Comparison of ENCODE assay signal across 12 cellular contexts in genomic region chr11:6609502-6610015, GRCh38. TPM values are rescaled to one million over a fixed set of nuclear protein-coding genes. Genes with fewer than 3 reads are reported as not detected.
DNase-seq lines count a peak whose midpoint lies in the region; ATAC-seq and TF ChIP-seq lines count a peak whose summit lies in the region.
"Had no signal": no experiment of that assay in that cellular context is flagged by ENCODE, and none has a peak within 500 bp of the region (broad histone marks: within the 10 kb centered on the region; RNA-seq: fewer than 3 reads in every experiment).

No MANE protein-coding gene starts in this region.

- H3K4me3 ChIP-seq in Caco-2 (ENCODE audit: low read depth, low read length) = no peak overlapping the region
- no peak overlapping the region for H3K4me3 ChIP-seq in RWPE2 (ENCODE audit: severe bottlenecking)
- no peak overlapping the region for H3K4me3 ChIP-seq in endodermal cell (ENCODE audit: low read length)
- H3K4me3 ChIP-seq in suprapubic skin = no peak overlapping the region
- H3K4me3 ChIP-seq: thyroid gland had no signal

- WGBS in endodermal cell (ENCODE audit: insufficient coverage in 1 of 2, insufficient read length in 1 of 2), 2 experiments = 88 to 100% methylated on average over 2 to 8 of the region's 8 CpGs
- WGBS in suprapubic skin = 83% methylated on average over 8 of the region's 8 CpGs

- no peaks in the 10 kb centered on the region for H3K27me3 ChIP-seq in Caco-2 (replicated peaks; ENCODE audit: control insufficient read depth, insufficient read depth, low read length)
- no peaks in the 10 kb centered on the region for H3K27me3 ChIP-seq in RWPE2 (ENCODE audit: insufficient read depth, poor library complexity, severe bottlenecking)
- no peaks in the 10 kb centered on the region for H3K27me3 ChIP-seq in endodermal cell (ENCODE audit: control insufficient read depth, insufficient read depth, low read length, poor library complexity, severe bottlenecking)
- H3K27me3 ChIP-seq in suprapubic skin = no peaks in the 10 kb centered on the region
- H3K27me3 ChIP-seq: thyroid gland had no signal

- H3K4me3 Mint-ChIP-seq in Caco-2 (ENCODE audit: unreplicated experiment) (no peak overlapping the region), endodermal cell (no peak overlapping the region), progenitor cell of endocrine pancreas (ENCODE audit: low read depth) (peak overlapping the region; percentile 52)

- H3K9me3 Mint-ChIP-seq in Caco-2 (ENCODE audit: unreplicated experiment) (no peaks in the 10 kb centered on the region), endodermal cell (no peaks in the 10 kb centered on the region), progenitor cell of endocrine pancreas (ENCODE audit: low read depth) (no peaks in the 10 kb centered on the region)

- TF ChIP-seq POLR2A in suprapubic skin (IDR thresholded peaks at IDR 0.05) = no peak

- POLR2A ChIA-PET in Caco-2 (lab: Charles Lee) = no interaction called here

- H3K27me3 Mint-ChIP-seq in Caco-2 (ENCODE audit: insufficient read depth, unreplicated experiment) = no peaks in the 10 kb centered on the region
- no peaks in the 10 kb centered on the region for H3K27me3 Mint-ChIP-seq in endodermal cell (ENCODE audit: insufficient read depth)
- H3K27me3 Mint-ChIP-seq in progenitor cell of endocrine pancreas = no peaks in the 10 kb centered on the region

- BruUV-seq in Caco-2 (replicated peaks; lab: Mats Ljungman, UMichigan) = no TSS peak

- peak overlapping the region; percentile 11 for H3K27ac Mint-ChIP-seq in Caco-2 (ENCODE audit: unreplicated experiment)
- H3K27ac Mint-ChIP-seq in endodermal cell = peak overlapping the region; percentile 81
- H3K27ac Mint-ChIP-seq in progenitor cell of endocrine pancreas = peak overlapping the region; percentile 92

- no peak overlapping the region for H3K9ac ChIP-seq in endodermal cell (ENCODE audit: extremely low read depth, low read length, poor library complexity, severe bottlenecking)

- H3K36me3 ChIP-seq in Caco-2 (ENCODE audit: control insufficient read depth, insufficient read depth, low read length) = peaks cover 5% of the 10 kb centered on the region; the same call in 1 of the 2 replicates
- peaks cover 61% of the 10 kb centered on the region for H3K36me3 ChIP-seq in RWPE2 (ENCODE audit: low read depth)
- peaks cover 50% of the 10 kb centered on the region for H3K36me3 ChIP-seq in endodermal cell (ENCODE audit: control insufficient read depth, insufficient read depth, low read length)
- peaks cover 31% of the 10 kb centered on the region for H3K36me3 ChIP-seq in suprapubic skin

- CTCF ChIA-PET in Caco-2 (lab: Charles Lee) = interaction anchor here (1.6 kb wide), 1 partner anchor 10 kb away, joined by 3 read pairs; the partner anchor contains the start of gene TPP1

- intact Hi-C loops in Caco-2 (cut with micrococcal nuclease; ENCODE audit: unreplicated experiment) = loop anchor here (10.0 kb wide), 2 partner anchors 215 to 375 kb away; partner anchors contain the start of genes CNGA4, FHIP1B and SMPD1

- no peak for TF ChIP-seq EP300 in suprapubic skin (IDR thresholded peaks at IDR 0.05)

- H3K9me3 ChIP-seq in Caco-2 (no peaks in the 10 kb centered on the region), RWPE2 (ENCODE audit: severe bottlenecking) (no peaks in the 10 kb centered on the region), endodermal cell (ENCODE audit: control insufficient read depth, low read length) (no peaks in the 10 kb centered on the region), suprapubic skin (no peaks in the 10 kb centered on the region)
- H3K9me3 ChIP-seq: thyroid gland had no signal

- H3K4me1 ChIP-seq in Caco-2 (peaks cover 42% of the 10 kb centered on the region), RWPE2 (ENCODE audit: insufficient read depth, poor library complexity, severe bottlenecking) (peaks cover 19% of the 10 kb centered on the region), endodermal cell (ENCODE audit: control insufficient read depth, insufficient read depth, low read length) (peaks cover 5% of the 10 kb centered on the region), suprapubic skin (peaks cover 63% of the 10 kb centered on the region)

- ATAC-seq in RWPE2 (ENCODE audit: low read depth) (no peak), HG02884 (IDR thresholded peaks at IDR 0.05; ENCODE audit: unreplicated experiment) (no peak)

- H3K4me1 Mint-ChIP-seq in Caco-2 (ENCODE audit: low read depth, unreplicated experiment) = peaks cover 17% of the 10 kb centered on the region
- peaks cover 20% of the 10 kb centered on the region for H3K4me1 Mint-ChIP-seq in endodermal cell
- peaks cover 23% of the 10 kb centered on the region for H3K4me1 Mint-ChIP-seq in progenitor cell of endocrine pancreas (ENCODE audit: low read depth)

- H3K36me3 Mint-ChIP-seq in Caco-2 (ENCODE audit: insufficient read depth, unreplicated experiment) = no peaks in the 10 kb centered on the region
- peaks cover 44% of the 10 kb centered on the region for H3K36me3 Mint-ChIP-seq in endodermal cell (ENCODE audit: low read depth)
- H3K36me3 Mint-ChIP-seq in progenitor cell of endocrine pancreas (ENCODE audit: insufficient read depth) = peaks cover 19% of the 10 kb centered on the region

- DNase-seq in Caco-2 (no peak), RWPE2 (ENCODE audit: low spot score) (peak; percentile 26), endodermal cell (peak; percentile 31), progenitor cell of endocrine pancreas (ENCODE audit: low spot score, unreplicated experiment) (no peak), NCI-H1092 (lab: John Stamatoyannopoulos, UW) (no peak), suprapubic skin (ENCODE audit: low spot score in 2 of 2) (no peak), COLO829 (ENCODE audit: low spot score) (no peak)
- DNase-seq: central memory CD4-positive, alpha-beta T cell; occipital lobe; stimulated activated CD4-positive, alpha-beta T cell treated with anti-CD3 and anti-CD28 coated beads, Interleukin-4, amount 100 ng/mL, for 1 hour; thyroid gland had no signal

- H3K27ac ChIP-seq in RWPE2 (ENCODE audit: poor library complexity, severe bottlenecking) (no peak overlapping the region), endodermal cell (ENCODE audit: low read depth, low read length) (no peak overlapping the region), suprapubic skin (no peak overlapping the region)
- H3K27ac ChIP-seq: thyroid gland had no signal

- TF ChIP-seq CTCF in Caco-2 (IDR thresholded peaks at IDR 0.05; ENCODE audit: insufficient read depth in 1 of 2, low read depth in 1 of 2, low read length in 1 of 2, severe bottlenecking in 1 of 2, unreplicated experiment in 1 of 2) (no peak), RWPE2 (IDR thresholded peaks at IDR 0.05; ENCODE audit: poor library complexity, severe bottlenecking) (no peak), endodermal cell (conservative IDR thresholded peaks at IDR 0.05) (no peak), progenitor cell of endocrine pancreas (IDR thresholded peaks at IDR 0.05; ENCODE audit: unreplicated experiment) (no peak), suprapubic skin (IDR thresholded peaks at IDR 0.05) (no peak)

RNA-seq across cellular contexts. Expression of gene TAF10, which starts 2.5 kb away (rescaled TPM):
- total RNA-seq in Caco-2 (2022) = 142 and 143 TPM in 2 replicates
- 100 to 1,000 TPM; 168 to 202 TPM for total RNA-seq in endodermal cell
- polyA plus RNA-seq in endodermal cell (2013, experiment 1 of 2) = 248 TPM
- 238 TPM for polyA plus RNA-seq in endodermal cell (2013, experiment 2 of 2)
- 148 and 160 TPM in 2 replicates for total RNA-seq in progenitor cell of endocrine pancreas
- total RNA-seq in suprapubic skin = 10 to 100 TPM; 24.1 to 54.5 (median 40.1) TPM

RNA-seq across cellular contexts. Expression of gene ILK, which starts 6.0 kb away (rescaled TPM):
- 117 and 119 TPM in 2 replicates for total RNA-seq in Caco-2 (2022)
- 100 to 1,000 TPM; 125 to 136 TPM for total RNA-seq in endodermal cell
- 117 TPM for polyA plus RNA-seq in endodermal cell (2013, experiment 1 of 2)
- polyA plus RNA-seq in endodermal cell (2013, experiment 2 of 2) = 112 TPM
- 127 and 133 TPM in 2 replicates for total RNA-seq in progenitor cell of endocrine pancreas
- total RNA-seq in suprapubic skin = 10 to 100 TPM; 59.8 to 83.8 (median 71.5) TPM

RNA-seq across cellular contexts. Expression of gene RRP8, which starts 6.1 kb away (rescaled TPM):
- total RNA-seq in Caco-2 (2022) = 20.0 and 21.0 TPM in 2 replicates
- 10 to 100 TPM; 11.0 to 12.8 TPM for total RNA-seq in endodermal cell
- 12.8 TPM for polyA plus RNA-seq in endodermal cell (2013, experiment 1 of 2)
- 12.1 TPM for polyA plus RNA-seq in endodermal cell (2013, experiment 2 of 2)
- total RNA-seq in progenitor cell of endocrine pancreas = 18.8 and 21.7 TPM in 2 replicates
- 10 to 100 TPM; 15.9 to 33.6 (median 18.3) TPM for total RNA-seq in suprapubic skin

RNA-seq across cellular contexts. Expression of gene TPP1, which starts 9.7 kb away (rescaled TPM):
- 61.7 TPM in 2 replicates for total RNA-seq in Caco-2 (2022)
- 10 to 100 TPM; 68.3 to 71.0 TPM for total RNA-seq in endodermal cell
- 52.5 TPM for polyA plus RNA-seq in endodermal cell (2013, experiment 1 of 2)
- 41.0 TPM for polyA plus RNA-seq in endodermal cell (2013, experiment 2 of 2)
- 54.4 and 59.9 TPM in 2 replicates for total RNA-seq in progenitor cell of endocrine pancreas
- total RNA-seq in suprapubic skin = 100 to 1,000 TPM in 2 of 4 donors, 10 to 100 TPM in 2; 56.1 to 126 (median 81.9) TPM

RNA-seq across cellular contexts. Expression of gene DCHS1, which starts 46.0 kb away (rescaled TPM):
- total RNA-seq in Caco-2 (2022) = 1.7 and 2.0 TPM in 2 replicates
- 10 to 100 TPM; 13.7 to 14.3 TPM for total RNA-seq in endodermal cell
- polyA plus RNA-seq in endodermal cell (2013, experiment 1 of 2) = 34.9 TPM
- 34.2 TPM for polyA plus RNA-seq in endodermal cell (2013, experiment 2 of 2)
- total RNA-seq in progenitor cell of endocrine pancreas = 54.7 and 61.4 TPM in 2 replicates
- total RNA-seq in suprapubic skin = 1 to 10 TPM; 3.9 to 9.0 (median 6.4) TPM

Comparison
In these comparisons a context has a peak if more than half of its experiments do, and no peak if none do; other contexts are left out.
1. DNase-seq: peak in RWPE2 (single experiment) and endodermal cell (single experiment); none in Caco-2 (0 of 2), progenitor cell of endocrine pancreas (single experiment), NCI-H1092 (single experiment), suprapubic skin (0 of 2) and COLO829 (single experiment).
2. H3K27ac Mint-ChIP-seq: peak in every context shown above with its lines; median percentile 92 in progenitor cell of endocrine pancreas; 81 in endodermal cell; 11 in Caco-2.